In the genomic region with DNA sequence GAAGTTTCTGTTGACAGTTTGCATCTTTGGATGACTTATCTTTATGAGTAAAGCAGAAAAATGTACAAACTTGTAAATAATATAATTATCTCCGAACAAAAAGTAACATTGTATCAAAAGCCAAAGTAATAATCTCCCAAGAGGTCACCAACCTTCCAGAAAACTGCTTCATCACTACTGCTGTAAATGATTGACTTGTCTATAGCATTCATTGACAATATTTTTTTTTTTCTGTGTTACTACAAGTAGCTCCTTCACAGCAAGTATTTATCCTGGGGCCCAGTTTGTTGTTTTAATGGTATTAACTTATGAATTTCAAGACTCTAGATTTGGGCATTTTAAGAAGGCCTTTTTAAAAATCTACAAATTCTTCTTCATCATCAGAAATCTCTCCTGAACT, we compare ENCODE assay signal across 17 cellular contexts.
DNase-seq lines count a peak whose midpoint lies in the region; ATAC-seq and TF ChIP-seq lines count a peak whose summit lies in the region.
"Had no signal": no experiment of that assay in that cellular context is flagged by ENCODE, and none has a peak within 500 bp of the region (broad histone marks: within the 10 kb centered on the region; RNA-seq: fewer than 3 reads in every experiment).

No MANE protein-coding gene starts in this region.

- 88 to 94% (median 92%) methylated on average over 1 of the region's 1 CpG for WGBS in psoas muscle, 3 donors

- no peak overlapping the region for H3K4me2 ChIP-seq in GM23338
- H3K4me2 ChIP-seq: BLaER1 treated with 17β-estradiol and CSF1 and Interleukin-3, amounts not matched to agents 10 nM and 100 nM had no signal

- DNase-seq in Caki2 (ENCODE audit: low read depth) (peak; percentile 14), GM23338 (ENCODE audit: low spot score) (no peak), left lobe of liver (ENCODE audit: low spot score) (no peak), renal cortical epithelial cell (ENCODE audit: low read depth) (peak; percentile 59), psoas muscle (no peak), NCI-H2081 treated with DMSO at 0.1 percent for 48 hours (lab: John Stamatoyannopoulos, UW) (no peak), NCI-H510A treated with DMSO at 0.1 percent for 48 hours (lab: John Stamatoyannopoulos, UW) (no peak)
- DNase-seq: CD4-positive, CD25-positive, alpha-beta regulatory T cell; DND-41; GF-D8; GOT3; H9; Karpas-422 had no signal

- H3K79me2 ChIP-seq in GM23338 (replicated peaks; ENCODE audit: insufficient read depth) = no peaks in the 10 kb centered on the region

- in situ Hi-C loops in Caki2 (cut with HindIII; ENCODE audit: low pct_unique_long_range_greater_than_20kb, low sequenced_read_pairs) = no loop called here

- no peak overlapping the region for H3K27ac ChIP-seq in GM23338 (ENCODE audit: low read depth)
- H3K27ac ChIP-seq in psoas muscle = no peak overlapping the region
- H3K27ac ChIP-seq: BLaER1 treated with 17β-estradiol and CSF1 and Interleukin-3, amounts not matched to agents 10 nM and 100 nM; HL-60 had no signal

- H3K4me3 ChIP-seq in GM23338 (no peak overlapping the region), psoas muscle (no peak overlapping the region)
- H3K4me3 ChIP-seq: BLaER1 treated with 17β-estradiol and CSF1 and Interleukin-3, amounts not matched to agents 10 nM and 100 nM; K562 had no signal

- no peaks in the 10 kb centered on the region for H3K27me3 ChIP-seq in GM23338 (ENCODE audit: insufficient read depth)
- no peaks in the 10 kb centered on the region for H3K27me3 ChIP-seq in psoas muscle (ENCODE audit: insufficient read depth in 3 of 3, low read length in 2 of 3)
- H3K27me3 ChIP-seq: BLaER1 treated with 17β-estradiol and CSF1 and Interleukin-3, amounts not matched to agents 10 nM and 100 nM had no signal

- H3K4me1 Mint-ChIP-seq in GM23338 = peaks cover 35% of the 10 kb centered on the region

- H3K4me1 ChIP-seq in GM23338 (ENCODE audit: insufficient read depth) = peaks cover 39% of the 10 kb centered on the region
- no peaks in the 10 kb centered on the region for H3K4me1 ChIP-seq in psoas muscle
- H3K4me1 ChIP-seq: BLaER1 treated with 17β-estradiol and CSF1 and Interleukin-3, amounts not matched to agents 10 nM and 100 nM had no signal

- H3F3A ChIP-seq in GM23338 (replicated peaks; ENCODE audit: low read depth) = no peaks in the 10 kb centered on the region

- H3K36me3 Mint-ChIP-seq in GM23338 (ENCODE audit: low read depth) = no peaks in the 10 kb centered on the region; the same call in 2 of the 3 replicates

- H2AFZ ChIP-seq in GM23338 = no peak overlapping the region

- no peaks in the 10 kb centered on the region for H3K9me3 Mint-ChIP-seq in GM23338
- H3K9me3 Mint-ChIP-seq: H9 had no signal

- no peak for ATAC-seq in GM23338
- ATAC-seq in left lobe of liver = peak; percentile 63
- no peak for ATAC-seq in GM21717 (IDR thresholded peaks at IDR 0.05; ENCODE audit: unreplicated experiment)
- no peak for ATAC-seq in psoas muscle
- ATAC-seq: K562 had no signal

- TF ChIP-seq CTCF in GM23338 (conservative IDR thresholded peaks at IDR 0.05; ENCODE audit: low read depth in 2 of 2) (no peak), psoas muscle (IDR thresholded peaks at IDR 0.05) (no peak)

- no peaks in the 10 kb centered on the region for H3K27me3 Mint-ChIP-seq in GM23338 (ENCODE audit: insufficient read depth, low read depth, poor library complexity)
- H3K27me3 Mint-ChIP-seq: CD4-positive, CD25-positive, alpha-beta regulatory T cell had no signal

- no peak overlapping the region for H3K4me3 Mint-ChIP-seq in GM23338
- H3K4me3 Mint-ChIP-seq: CD4-positive, CD25-positive, alpha-beta regulatory T cell; H9 had no signal

- no peaks in the 10 kb centered on the region for H3K9me3 ChIP-seq in psoas muscle

- H3K36me3 ChIP-seq in GM23338 (ENCODE audit: insufficient read depth) = no peaks in the 10 kb centered on the region
- H3K36me3 ChIP-seq in psoas muscle (ENCODE audit: insufficient read depth in 1 of 2, low read depth in 1 of 2) = no peaks in the 10 kb centered on the region

- intact Hi-C loops in psoas muscle (cut with DNase I) = no loop called here

- H4K20me1 ChIP-seq in GM23338 (replicated peaks; ENCODE audit: insufficient read depth) = no peaks in the 10 kb centered on the region
- H4K20me1 ChIP-seq: BLaER1 treated with 17β-estradiol and CSF1 and Interleukin-3, amounts not matched to agents 10 nM and 100 nM had no signal

- H3K9me2 ChIP-seq in GM23338 (ENCODE audit: insufficient read depth) = no peaks in the 10 kb centered on the region

- H3K27ac Mint-ChIP-seq in GM23338 = peak overlapping the region; percentile 35; the same call in 1 of the 2 replicates
- H3K27ac Mint-ChIP-seq: CD4-positive, CD25-positive, alpha-beta regulatory T cell had no signal

TF ChIP-seq in GM23338, 12 proteins besides CTCF, POLR2A, EP300 and RAD21 (continues in another document):
- TF ChIP-seq EZH2phosphoT487 (IDR thresholded peaks at IDR 0.05; ENCODE audit: unreplicated experiment) (no peak), POLR2AphosphoS5 (IDR thresholded peaks at IDR 0.05; ENCODE audit: low read depth) (no peak), NANOG (IDR thresholded peaks at IDR 0.05; ENCODE audit: borderline replicate concordance) (no peak), STAT1 (IDR thresholded peaks at IDR 0.05; ENCODE audit: unreplicated experiment) (no peak), EZH2 (IDR thresholded peaks at IDR 0.05; ENCODE audit: low read depth, unreplicated experiment) (no peak)
- TF ChIP-seq, protein P1, sequence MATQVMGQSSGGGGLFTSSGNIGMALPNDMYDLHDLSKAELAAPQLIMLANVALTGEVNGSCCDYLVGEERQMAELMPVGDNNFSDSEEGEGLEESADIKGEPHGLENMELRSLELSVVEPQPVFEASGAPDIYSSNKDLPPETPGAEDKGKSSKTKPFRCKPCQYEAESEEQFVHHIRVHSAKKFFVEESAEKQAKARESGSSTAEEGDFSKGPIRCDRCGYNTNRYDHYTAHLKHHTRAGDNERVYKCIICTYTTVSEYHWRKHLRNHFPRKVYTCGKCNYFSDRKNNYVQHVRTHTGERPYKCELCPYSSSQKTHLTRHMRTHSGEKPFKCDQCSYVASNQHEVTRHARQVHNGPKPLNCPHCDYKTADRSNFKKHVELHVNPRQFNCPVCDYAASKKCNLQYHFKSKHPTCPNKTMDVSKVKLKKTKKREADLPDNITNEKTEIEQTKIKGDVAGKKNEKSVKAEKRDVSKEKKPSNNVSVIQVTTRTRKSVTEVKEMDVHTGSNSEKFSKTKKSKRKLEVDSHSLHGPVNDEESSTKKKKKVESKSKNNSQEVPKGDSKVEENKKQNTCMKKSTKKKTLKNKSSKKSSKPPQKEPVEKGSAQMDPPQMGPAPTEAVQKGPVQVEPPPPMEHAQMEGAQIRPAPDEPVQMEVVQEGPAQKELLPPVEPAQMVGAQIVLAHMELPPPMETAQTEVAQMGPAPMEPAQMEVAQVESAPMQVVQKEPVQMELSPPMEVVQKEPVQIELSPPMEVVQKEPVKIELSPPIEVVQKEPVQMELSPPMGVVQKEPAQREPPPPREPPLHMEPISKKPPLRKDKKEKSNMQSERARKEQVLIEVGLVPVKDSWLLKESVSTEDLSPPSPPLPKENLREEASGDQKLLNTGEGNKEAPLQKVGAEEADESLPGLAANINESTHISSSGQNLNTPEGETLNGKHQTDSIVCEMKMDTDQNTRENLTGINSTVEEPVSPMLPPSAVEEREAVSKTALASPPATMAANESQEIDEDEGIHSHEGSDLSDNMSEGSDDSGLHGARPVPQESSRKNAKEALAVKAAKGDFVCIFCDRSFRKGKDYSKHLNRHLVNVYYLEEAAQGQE (IDR thresholded peaks at IDR 0.05; ENCODE audit: unreplicated experiment) = no peak

Comparison
In these comparisons a context has a peak if more than half of its experiments do, and no peak if none do; other contexts are left out.
1. DNase-seq: peak in Caki2 (single experiment) and renal cortical epithelial cell (single experiment); none in GM23338 (single experiment), left lobe of liver (single experiment), psoas muscle (0 of 2), NCI-H2081 treated with DMSO at 0.1 percent for 48 hours (single experiment) and NCI-H510A treated with DMSO at 0.1 percent for 48 hours (single experiment).